In genomic region chr18:52286675-52287074, GRCh38 we compare ENCODE assay signal across 24 cellular contexts. TPM values are rescaled to one million over a fixed set of nuclear protein-coding genes. Genes with fewer than 3 reads are reported as not detected.
"Had no signal": no experiment of that assay in that cellular context is flagged by ENCODE, and none has a peak within 500 bp of the region (broad histone marks: within the 10 kb centered on the region; RNA-seq: fewer than 3 reads in every experiment).

No MANE protein-coding gene starts in this region.

- DNase-seq: effector CD8-positive, alpha-beta T cell; heart left ventricle; hippocampal formation; kidney glomerular epithelial cell; midbrain; posterior cingulate gyrus; stimulated activated CD4-positive, alpha-beta T cell treated with anti-CD3 and anti-CD28 coated beads, Interleukin-2, amount 100 ng/mL, for 24 hours; stimulated activated CD4-positive, alpha-beta T cell treated with anti-CD3 and anti-CD28 coated beads, Interleukin-4, amount 100 ng/mL, for 4 hours; stimulated activated naive CD4-positive, alpha-beta T cell; stomach; substantia nigra; trophoblast cell had no signal

- H3K27ac ChIP-seq: coronary artery, heart left ventricle, neutrophil, stomach, thoracic aorta had no signal

- H3K4me3 ChIP-seq: coronary artery, heart left ventricle, stomach, thoracic aorta had no signal

- ATAC-seq: heart left ventricle; natural killer cell treated with Interleukin-12 subunit alpha and Interleukin-12 subunit beta and Interleukin-15 and Interleukin-18, amount 100 ng/mL, for 72 hours; sciatic nerve had no signal

- FAIRE-seq: frontal cortex had no signal

- H3K27me3 ChIP-seq: heart left ventricle, neutrophil, stomach had no signal

- H3K9me3 ChIP-seq: heart left ventricle, neutrophil, stomach, thoracic aorta had no signal

- H3K4me1 ChIP-seq: heart left ventricle, stomach had no signal

- H3K36me3 ChIP-seq: heart left ventricle, neutrophil, stomach, thoracic aorta had no signal

RNA-seq across cellular contexts. Expression of gene DCC, which starts 53.3 kb away (rescaled TPM):
- total RNA-seq: chondrocyte; dermis microvascular lymphatic vessel endothelial cell; fibroblast of lung; natural killer cell treated with Interleukin-12 subunit alpha and Interleukin-12 subunit beta and Interleukin-15 and Interleukin-18, amount 100 ng/mL, for 72 hours; osteoblast; pulmonary artery endothelial cell; sciatic nerve; thoracic aorta had no signal
- polyA plus RNA-seq: esophagus, heart left ventricle, stomach had no signal
